In the genomic region with DNA sequence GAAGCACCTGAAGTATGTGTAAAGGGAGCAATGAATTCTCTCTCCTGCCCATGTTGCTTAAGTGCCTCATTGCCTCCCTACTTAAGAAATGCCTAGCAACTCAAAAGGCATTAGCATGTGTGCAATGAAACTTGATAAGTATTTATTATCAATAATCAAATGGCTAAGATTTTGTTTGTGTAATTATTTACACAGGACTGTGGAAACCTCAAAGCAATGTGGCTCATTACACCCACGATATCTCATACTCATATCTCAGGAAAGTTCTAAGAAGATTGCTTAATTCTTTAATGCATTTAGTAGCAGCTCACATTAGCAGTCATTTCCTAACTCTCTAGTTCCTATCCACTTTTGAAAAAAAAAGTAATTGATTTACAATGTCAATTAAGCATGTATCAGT, we compare ENCODE assay signal across 30 cellular contexts.
"Had no signal": no experiment of that assay in that cellular context is flagged by ENCODE, and none has a peak within 500 bp of the region (broad histone marks: within the 10 kb centered on the region; RNA-seq: fewer than 3 reads in every experiment).

No MANE protein-coding gene starts in this region.

- DNase-seq: activated CD4-positive, alpha-beta memory T cell treated with anti-CD3 and anti-CD28 coated beads, Interleukin-2, amount 10 ng/mL, durations not matched to agents 7 days and 5 days; activated CD4-positive, alpha-beta T cell treated with anti-CD3 and anti-CD28 coated beads, Interleukin-2, amount 10 ng/mL, durations not matched to agents 7 days and 5 days; activated CD4-positive, CD25-positive, alpha-beta regulatory T cell treated with anti-CD3 and anti-CD28 coated beads, Interleukin-2, amount 50 U/mL, for 72 hours; activated gamma-delta T cell treated with Interleukin-2 at 50 U/mL for 16 hours; activated naive CD8-positive, alpha-beta T cell treated with anti-CD3 and anti-CD28 coated beads, Interleukin-2, amount 50 U/mL, for 24 hours; activated T-cell treated with anti-CD3 and anti-CD28 coated beads, Interleukin-2, amount 50 U/mL, for 4 hours; anterior cingulate cortex; body of pancreas; central memory CD4-positive, alpha-beta T cell; dermis blood vessel endothelial cell; effector CD4-positive, alpha-beta T cell; erythroblast; gastrocnemius medialis; glutamatergic neuron; islet precursor cell; left ventricle myocardium inferior; mucosa of descending colon; right lobe of liver; stimulated activated CD4-positive, alpha-beta T cell treated with anti-CD3 and anti-CD28 coated beads, Interleukin-12 subunit alpha, Interleukin-12 subunit beta, amount 100 ng/mL, for 4 hours; stimulated activated CD4-positive, alpha-beta T cell treated with anti-CD3 and anti-CD28 coated beads, Interleukin-4, amount 100 ng/mL, for 1 hour; T-helper 2 cell; trophoblast cell had no signal

- H3K27ac Mint-ChIP-seq: activated CD4-positive, alpha-beta memory T cell treated with anti-CD3 and anti-CD28 coated beads, Interleukin-2, amount 10 ng/mL, durations not matched to agents 7 days and 5 days; activated CD4-positive, alpha-beta T cell treated with anti-CD3 and anti-CD28 coated beads, Interleukin-2, amount 10 ng/mL, durations not matched to agents 7 days and 5 days; activated naive CD4-positive, alpha-beta T cell treated with anti-CD3 and anti-CD28 coated beads, Interleukin-2, amount 50 U/mL, for 24 hours; activated naive CD8-positive, alpha-beta T cell treated with anti-CD3 and anti-CD28 coated beads, Interleukin-2, amount 50 U/mL, for 24 hours; activated T-helper 17 cell treated with anti-CD3 and anti-CD28 coated beads, Interleukin-2, amount 50 U/mL, for 72 hours; stimulated activated naive CD8-positive, alpha-beta T cell treated with anti-CD3 and anti-CD28 coated beads, Interleukin-15, Interleukin-2, amounts not matched to agents 100 ng/mL and 50 ng/mL, for 24 hours had no signal

- ATAC-seq: activated naive CD8-positive, alpha-beta T cell treated with anti-CD3 and anti-CD28 coated beads, Interleukin-2, amount 50 U/mL, for 24 hours; activated T-cell treated with anti-CD3 and anti-CD28 coated beads, Interleukin-2, amount 50 U/mL, for 4 hours; activated T-helper 17 cell treated with anti-CD3 and anti-CD28 coated beads, Interleukin-2, amount 50 U/mL, for 72 hours; body of pancreas; gastrocnemius medialis; mucosa of descending colon had no signal

- H3K36me3 Mint-ChIP-seq: activated naive CD4-positive, alpha-beta T cell treated with anti-CD3 and anti-CD28 coated beads, Interleukin-2, amount 50 U/mL, for 24 hours; natural killer cell treated with Interleukin-12 subunit alpha and Interleukin-12 subunit beta and Interleukin-15 and Interleukin-18, amount 100 ng/mL, for 72 hours had no signal

- H3K36me3 ChIP-seq: gastrocnemius medialis, left ventricle myocardium inferior, right lobe of liver, thoracic aorta, vagina had no signal

- H3K9me3 ChIP-seq: body of pancreas, gastrocnemius medialis, left ventricle myocardium inferior, mucosa of descending colon, right lobe of liver, thoracic aorta, vagina had no signal

- H3K4me3 ChIP-seq: body of pancreas, gastrocnemius medialis, left ventricle myocardium inferior, lung, mucosa of descending colon, right lobe of liver, skin epidermis, thoracic aorta, vagina had no signal

- H3K27me3 Mint-ChIP-seq: activated CD4-positive, alpha-beta memory T cell treated with anti-CD3 and anti-CD28 coated beads, Interleukin-2, amount 10 ng/mL, durations not matched to agents 7 days and 5 days; activated CD4-positive, alpha-beta T cell treated with anti-CD3 and anti-CD28 coated beads, Interleukin-2, amount 10 ng/mL, durations not matched to agents 7 days and 5 days; activated naive CD4-positive, alpha-beta T cell treated with anti-CD3 and anti-CD28 coated beads, Interleukin-2, amount 50 U/mL, for 24 hours; activated naive CD8-positive, alpha-beta T cell treated with anti-CD3 and anti-CD28 coated beads, Interleukin-2, amount 50 U/mL, for 24 hours; activated T-helper 17 cell treated with anti-CD3 and anti-CD28 coated beads, Interleukin-2, amount 50 U/mL, for 72 hours; natural killer cell treated with Interleukin-12 subunit alpha and Interleukin-12 subunit beta and Interleukin-15 and Interleukin-18, amount 100 ng/mL, for 72 hours; stimulated activated naive CD8-positive, alpha-beta T cell treated with anti-CD3 and anti-CD28 coated beads, Interleukin-15, Interleukin-2, amounts not matched to agents 100 ng/mL and 50 ng/mL, for 24 hours had no signal

- H3K4me1 ChIP-seq: body of pancreas, gastrocnemius medialis, left ventricle myocardium inferior, right lobe of liver, vagina had no signal

- H3K27me3 ChIP-seq: body of pancreas, gastrocnemius medialis, right lobe of liver, vagina had no signal

- H3K9me3 Mint-ChIP-seq: activated CD4-positive, alpha-beta memory T cell treated with anti-CD3 and anti-CD28 coated beads, Interleukin-2, amount 10 ng/mL, durations not matched to agents 7 days and 5 days; activated CD4-positive, alpha-beta T cell treated with anti-CD3 and anti-CD28 coated beads, Interleukin-2, amount 10 ng/mL, durations not matched to agents 7 days and 5 days; activated naive CD4-positive, alpha-beta T cell treated with anti-CD3 and anti-CD28 coated beads, Interleukin-2, amount 50 U/mL, for 24 hours; activated naive CD8-positive, alpha-beta T cell treated with anti-CD3 and anti-CD28 coated beads, Interleukin-2, amount 50 U/mL, for 24 hours; activated T-cell treated with anti-CD3 and anti-CD28 coated beads, Interleukin-2, amount 50 U/mL, for 4 hours; activated T-helper 17 cell treated with anti-CD3 and anti-CD28 coated beads, Interleukin-2, amount 50 U/mL, for 72 hours; natural killer cell treated with Interleukin-12 subunit alpha and Interleukin-12 subunit beta and Interleukin-15 and Interleukin-18, amount 100 ng/mL, for 72 hours; stimulated activated naive CD8-positive, alpha-beta T cell treated with anti-CD3 and anti-CD28 coated beads, Interleukin-15, Interleukin-2, amounts not matched to agents 100 ng/mL and 50 ng/mL, for 24 hours had no signal

- H3K4me3 Mint-ChIP-seq: activated CD4-positive, alpha-beta memory T cell treated with anti-CD3 and anti-CD28 coated beads, Interleukin-2, amount 10 ng/mL, durations not matched to agents 7 days and 5 days; activated CD4-positive, alpha-beta T cell treated with anti-CD3 and anti-CD28 coated beads, Interleukin-2, amount 10 ng/mL, durations not matched to agents 7 days and 5 days; activated naive CD4-positive, alpha-beta T cell treated with anti-CD3 and anti-CD28 coated beads, Interleukin-2, amount 50 U/mL, for 24 hours; activated naive CD8-positive, alpha-beta T cell treated with anti-CD3 and anti-CD28 coated beads, Interleukin-2, amount 50 U/mL, for 24 hours; activated T-cell treated with anti-CD3 and anti-CD28 coated beads, Interleukin-2, amount 50 U/mL, for 4 hours; activated T-helper 17 cell treated with anti-CD3 and anti-CD28 coated beads, Interleukin-2, amount 50 U/mL, for 72 hours; natural killer cell treated with Interleukin-12 subunit alpha and Interleukin-12 subunit beta and Interleukin-15 and Interleukin-18, amount 100 ng/mL, for 72 hours; stimulated activated naive CD8-positive, alpha-beta T cell treated with anti-CD3 and anti-CD28 coated beads, Interleukin-15, Interleukin-2, amounts not matched to agents 100 ng/mL and 50 ng/mL, for 24 hours had no signal

- H3K27ac ChIP-seq: body of pancreas, gastrocnemius medialis, left ventricle myocardium inferior, right lobe of liver, skin epidermis, thoracic aorta, vagina had no signal

- H3K4me1 Mint-ChIP-seq: activated CD4-positive, alpha-beta memory T cell treated with anti-CD3 and anti-CD28 coated beads, Interleukin-2, amount 10 ng/mL, durations not matched to agents 7 days and 5 days; activated CD4-positive, alpha-beta T cell treated with anti-CD3 and anti-CD28 coated beads, Interleukin-2, amount 10 ng/mL, durations not matched to agents 7 days and 5 days; activated naive CD4-positive, alpha-beta T cell treated with anti-CD3 and anti-CD28 coated beads, Interleukin-2, amount 50 U/mL, for 24 hours; activated naive CD8-positive, alpha-beta T cell treated with anti-CD3 and anti-CD28 coated beads, Interleukin-2, amount 50 U/mL, for 24 hours; activated T-helper 17 cell treated with anti-CD3 and anti-CD28 coated beads, Interleukin-2, amount 50 U/mL, for 72 hours had no signal
